ENCODE assay signal across 8 cellular contexts in the genomic region with DNA sequence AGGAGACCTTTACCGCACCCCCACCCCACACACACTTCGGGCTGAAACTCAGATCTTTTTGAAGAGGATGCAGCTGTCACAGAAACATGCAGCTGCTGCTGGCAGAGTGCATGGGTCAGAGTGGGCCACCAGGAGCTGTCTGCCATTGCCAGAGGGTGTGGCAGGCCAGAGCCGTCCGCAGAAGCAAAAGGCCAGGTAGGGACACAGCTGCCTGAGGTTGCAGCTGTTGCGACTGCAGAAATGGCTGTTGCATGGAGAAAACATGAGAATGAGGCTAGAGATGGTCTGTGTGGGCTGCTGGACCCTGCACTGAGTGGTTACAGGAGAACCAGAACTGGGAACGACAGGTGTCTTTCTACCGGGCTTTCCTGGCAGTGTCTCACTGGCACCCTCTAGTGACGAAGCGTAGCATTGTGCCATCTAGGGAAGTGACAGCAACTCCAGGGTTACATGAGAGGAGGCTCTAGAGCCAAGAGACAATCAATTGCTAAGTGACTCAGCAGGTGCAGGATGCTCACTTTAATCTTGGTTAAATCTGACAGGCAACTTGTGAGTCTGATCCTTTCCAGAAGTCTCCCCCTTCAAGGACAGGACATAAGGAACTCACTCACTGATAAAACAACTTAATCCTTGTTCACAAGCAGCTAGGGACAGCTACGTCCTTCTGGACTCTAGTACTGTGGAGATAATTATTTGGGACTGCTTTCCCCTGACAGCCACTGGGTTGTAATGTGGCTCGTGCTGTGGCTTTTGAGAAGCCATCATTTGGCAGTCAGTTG. TPM values are rescaled to one million over a fixed set of nuclear protein-coding genes. Genes with fewer than 3 reads are reported as not detected.
DNase-seq lines count a peak whose midpoint lies in the region; ATAC-seq and TF ChIP-seq lines count a peak whose summit lies in the region.

No MANE protein-coding gene starts in this region.

- TF ChIP-seq CTCF in LNCaP clone FGC (IDR thresholded peaks at IDR 0.05; ENCODE audit: control insufficient read depth, extremely low read depth, insufficient read depth): peak; percentile 98
- peak; percentile 99 for TF ChIP-seq CTCF in fibroblast of villous mesenchyme (IDR thresholded peaks at IDR 0.05; ENCODE audit: insufficient read depth, low read depth, low read length)

- H3K27ac ChIP-seq in substantia nigra (ENCODE audit: low read depth, low read length, poor library complexity, severe bottlenecking): no peak overlapping the region

- H3K9me3 Mint-ChIP-seq in activated T-helper 17 cell treated with anti-CD3 and anti-CD28 coated beads, Interleukin-2, amount 50 U/mL, for 72 hours: peaks cover 4% of the 10 kb centered on the region

- DNase-seq in DMS153 (lab: John Stamatoyannopoulos, UW) (peak; percentile 6), LNCaP clone FGC (ENCODE audit: low read depth) (peak; percentile 52), RPMI8226 (peak; percentile 94), fibroblast of villous mesenchyme (ENCODE audit: low read depth) (peak; percentile 67), non-pigmented ciliary epithelial cell (ENCODE audit: low read depth) (peak; percentile 10), substantia nigra (lab: John Stamatoyannopoulos, UW) (peak in 47 of 49 donors; percentile 7 to 84 (median 66))

- H3K27me3 Mint-ChIP-seq in activated T-helper 17 cell treated with anti-CD3 and anti-CD28 coated beads, Interleukin-2, amount 50 U/mL, for 72 hours: no peaks in the 10 kb centered on the region

- peaks cover 17% of the 10 kb centered on the region for H3K4me1 Mint-ChIP-seq in activated T-helper 17 cell treated with anti-CD3 and anti-CD28 coated beads, Interleukin-2, amount 50 U/mL, for 72 hours

- peak; percentile 81 for ATAC-seq in GM21825 (IDR thresholded peaks at IDR 0.05; ENCODE audit: unreplicated experiment)
- ATAC-seq in activated T-helper 17 cell treated with anti-CD3 and anti-CD28 coated beads, Interleukin-2, amount 50 U/mL, for 72 hours (replicated peaks): peak; percentile 86

- no peak overlapping the region for H3K4me3 Mint-ChIP-seq in activated T-helper 17 cell treated with anti-CD3 and anti-CD28 coated beads, Interleukin-2, amount 50 U/mL, for 72 hours

- H3K27ac Mint-ChIP-seq in activated T-helper 17 cell treated with anti-CD3 and anti-CD28 coated beads, Interleukin-2, amount 50 U/mL, for 72 hours: no peak overlapping the region

- H3K4me3 ChIP-seq in LNCaP clone FGC (ENCODE audit: low read depth, low read length) (no peak overlapping the region), fibroblast of villous mesenchyme (ENCODE audit: low read depth, low read length) (no peak overlapping the region)

- peaks cover 6% of the 10 kb centered on the region for H3K36me3 Mint-ChIP-seq in activated T-helper 17 cell treated with anti-CD3 and anti-CD28 coated beads, Interleukin-2, amount 50 U/mL, for 72 hours (ENCODE audit: low read depth)

RNA-seq across cellular contexts. Expression of a gene that starts 29.1 kb away (rescaled TPM):
- total RNA-seq in activated T-helper 17 cell treated with anti-CD3 and anti-CD28 coated beads, Interleukin-2, amount 50 U/mL, for 72 hours: 10 to 100 TPM; 11.2 to 66.1 TPM
- total RNA-seq in fibroblast of villous mesenchyme: 15.1 and 17.3 TPM in 2 replicates

RNA-seq across cellular contexts. Expression of a gene that starts 39.2 kb away (rescaled TPM):
- total RNA-seq in activated T-helper 17 cell treated with anti-CD3 and anti-CD28 coated beads, Interleukin-2, amount 50 U/mL, for 72 hours: 10 to 100 TPM; 22.1 to 26.0 TPM
- total RNA-seq in fibroblast of villous mesenchyme: 96.3 and 122 TPM in 2 replicates

Comparison
In these comparisons a context has a peak if more than half of its experiments do, and no peak if none do; other contexts are left out.
1. DNase-seq: peak in every context shown above with its lines; median percentile 94 in RPMI8226; 67 in fibroblast of villous mesenchyme; 66 in substantia nigra; 52 in LNCaP clone FGC; 10 in non-pigmented ciliary epithelial cell; 6 in DMS153.